1 cellular context compared by ENCODE assay signal in genomic region chr3:177514341-177515193, GRCh38.
TF ChIP-seq lines count a peak whose summit lies in the region.

No MANE protein-coding gene starts in this region.

TF ChIP-seq in HepG2, 621 proteins besides CTCF, POLR2A, EP300 and RAD21 (continued from another document):
- TF ChIP-seq HNF1A (IDR thresholded peaks at IDR 0.05; ENCODE audit: low read depth) (no peak), HNF1A (CRISPR knock-in tag; IDR thresholded peaks at IDR 0.05; ENCODE audit: borderline replicate concordance) (no peak), NFYB (CRISPR knock-in tag; IDR thresholded peaks at IDR 0.05) (no peak), ARID5B (CRISPR knock-in tag; IDR thresholded peaks at IDR 0.05) (peak; percentile 33; the same call in 1 of the 2 replicates), ZNF766 (CRISPR knock-in tag; IDR thresholded peaks at IDR 0.05; ENCODE audit: borderline replicate concordance) (no peak), ZNF296 (CRISPR knock-in tag; conservative IDR thresholded peaks at IDR 0.05) (no peak)
TF ChIP-seq in HepG2: peak in this region for 24.
